9 cellular contexts compared by ENCODE assay signal in the genomic region with DNA sequence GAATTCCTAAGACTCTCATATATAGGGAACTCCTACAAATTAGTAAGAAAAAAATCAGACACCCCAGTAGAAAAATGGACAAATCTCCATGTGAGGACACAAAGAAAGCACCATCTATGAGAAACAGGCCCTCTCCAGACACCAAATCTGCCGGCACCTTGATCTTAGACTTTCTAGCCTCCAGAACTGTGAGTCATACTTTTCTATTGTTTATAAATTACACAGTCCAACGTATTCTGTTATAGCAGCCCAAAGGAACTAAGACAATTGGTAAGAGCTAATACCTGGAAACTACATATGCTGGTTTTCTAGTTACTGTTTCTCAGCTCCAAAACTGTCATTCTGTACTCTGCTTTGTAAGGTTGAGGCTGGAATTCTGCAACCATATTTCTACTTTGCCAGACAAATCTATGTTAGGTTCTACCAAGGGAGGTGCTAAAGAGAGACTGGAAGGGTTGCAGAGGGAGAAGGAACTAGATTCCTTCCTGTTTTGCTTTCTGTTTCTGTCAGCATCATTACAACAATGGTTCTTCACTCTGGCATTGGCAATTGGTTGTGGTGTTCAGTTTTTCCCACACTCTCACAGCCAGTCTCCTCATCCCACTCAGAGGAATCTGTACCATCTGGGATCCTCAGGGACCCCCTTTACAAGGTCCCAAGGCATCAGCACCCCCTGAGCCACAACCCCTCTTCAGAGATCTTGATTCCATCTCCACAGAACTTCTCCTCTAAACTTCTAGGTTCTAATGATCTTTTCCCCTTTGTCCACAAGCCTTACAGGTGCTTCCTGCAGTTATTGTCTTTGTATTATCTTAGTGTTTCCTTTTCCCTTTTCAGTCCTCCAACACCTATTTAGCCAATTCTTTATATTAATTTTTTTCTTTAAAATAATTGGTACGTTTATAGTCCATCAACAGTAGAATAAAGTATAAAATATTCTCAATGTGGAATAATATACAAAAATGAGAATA. TPM values are rescaled to one million over a fixed set of nuclear protein-coding genes. Genes with fewer than 3 reads are reported as not detected.
DNase-seq lines count a peak whose midpoint lies in the region; ATAC-seq, FAIRE-seq and TF ChIP-seq lines count a peak whose summit lies in the region.
"Had no signal": no experiment of that assay in that cellular context is flagged by ENCODE, and none has a peak within 500 bp of the region (broad histone marks: within the 10 kb centered on the region; RNA-seq: fewer than 3 reads in every experiment).

No MANE protein-coding gene starts in this region.

- TF ChIP-seq CTCF in A549 (IDR thresholded peaks at IDR 0.05) = no peak
- no peak for TF ChIP-seq CTCF in Loucy (conservative IDR thresholded peaks at IDR 0.05; ENCODE audit: low read length)

- no peak for TF ChIP-seq RAD21 in A549 (conservative IDR thresholded peaks at IDR 0.05 in 1 of 2, IDR thresholded peaks at IDR 0.05 in 1 of 2)

- CTCF ChIA-PET in A549 (lab: Yijun Ruan, JAX) = interaction anchor here (0.6 to 2.2 kb wide), 5 partner anchors 10 to 1357 kb away, joined by 3 to 11 read pairs (median 3); no protein-coding TSS in a partner anchor

- H4K20me1 ChIP-seq in Loucy (ENCODE audit: insufficient read depth, low read length, poor library complexity, severe bottlenecking) = no peaks in the 10 kb centered on the region

- H3K4me2 ChIP-seq in A549 (peak overlapping the region; percentile 82), Loucy (ENCODE audit: low read depth, low read length, poor library complexity, severe bottlenecking) (peak overlapping the region; percentile 70)

- H3K27me3 ChIP-seq in Loucy (ENCODE audit: insufficient read depth, low read length, poor library complexity, severe bottlenecking) = no peaks in the 10 kb centered on the region
- H3K27me3 ChIP-seq: SJSA1 had no signal

- 18% methylated on average over 3 of the region's 3 CpGs for whole genome bisulfite sequencing in A549 (ENCODE audit: missing lambda C conversion rate)

- no peaks in the 10 kb centered on the region for H3K79me2 ChIP-seq in Loucy (ENCODE audit: insufficient read depth, low read length)

- TF ChIP-seq EP300 in A549 (IDR thresholded peaks at IDR 0.05) = no peak

- no peaks in the 10 kb centered on the region for H3K36me3 ChIP-seq in Loucy (ENCODE audit: insufficient read depth, low read length)
- H3K36me3 ChIP-seq: SJSA1 had no signal

- H2AFZ ChIP-seq in Loucy (ENCODE audit: low read length) = peak overlapping the region; percentile 37

- H3K9ac ChIP-seq in Loucy (ENCODE audit: low read depth, low read length, poor library complexity, severe bottlenecking) = peak overlapping the region; percentile 4

- no peak for TF ChIP-seq POLR2A in A549 (IDR thresholded peaks at IDR 0.05; ENCODE audit: low read length)

- peak overlapping the region; percentile 57 to 72 for H3K27ac ChIP-seq in A549
- H3K27ac ChIP-seq: SJSA1 had no signal

- FAIRE-seq in A549 (lab: Jason Lieb, UNC) = no peak

- no peaks in the 10 kb centered on the region for H3F3A ChIP-seq in Loucy (ENCODE audit: low read depth)

- POLR2A ChIA-PET in A549 (lab: Yijun Ruan, JAX) = no interaction called here

- no peaks in the 10 kb centered on the region for H3K9me2 ChIP-seq in Loucy (replicated peaks; ENCODE audit: low read depth, low read length)

- peak in 1 of 2 experiments; percentile 16; a peak in 1 of 6 replicates for ATAC-seq in A549
- ATAC-seq in GM21390 (IDR thresholded peaks at IDR 0.05; ENCODE audit: unreplicated experiment) = peak; percentile 79

- H3K4me3 ChIP-seq in A549 (0 out of 3 replicates have a peak overlapping the region, but pooled peaks have one; percentile 14), Loucy (ENCODE audit: low read length, poor library complexity, severe bottlenecking) (peak overlapping the region; percentile 48)
- H3K4me3 ChIP-seq: SJSA1 had no signal

- H3K4me1 ChIP-seq in A549 (peaks cover 49% of the 10 kb centered on the region), Loucy (ENCODE audit: insufficient read depth, low read length, poor library complexity, severe bottlenecking) (peaks cover 30% of the 10 kb centered on the region)

- peak in 1 of 2 experiments; percentile 10 for DNase-seq in A549 (ENCODE audit: low read depth in 1 of 2, low spot score in 1 of 2)
- peak; percentile 85 for DNase-seq in dermis blood vessel endothelial cell
- DNase-seq in activated gamma-delta T cell treated with Interleukin-2 at 50 U/mL for 16 hours = no peak
- no peak for DNase-seq in effector CD4-positive, alpha-beta T cell
- no peak for DNase-seq in ecto neural progenitor cell (ENCODE audit: low spot score)
- DNase-seq in HUDEP-2 (lab: John Stamatoyannopoulos, UW; ENCODE audit: unreplicated experiment in 76 of 76) = no peak

- no peaks in the 10 kb centered on the region for H3K9me3 ChIP-seq in A549
- H3K9me3 ChIP-seq in Loucy (ENCODE audit: insufficient read depth, low read depth, low read length) = no peaks in the 10 kb centered on the region
- H3K9me3 ChIP-seq: SJSA1 had no signal

TF ChIP-seq in A549, 52 proteins besides CTCF, POLR2A, EP300 and RAD21:
- TF ChIP-seq PHF8 (IDR thresholded peaks at IDR 0.05; ENCODE audit: borderline replicate concordance, low read depth) = no peak
- peak; percentile 18; the same call in 1 of the 2 replicates for TF ChIP-seq FOSL2 (IDR thresholded peaks at IDR 0.05)
- peak; percentile 15; the same call in 1 of the 2 replicates for TF ChIP-seq FOSL2 (CRISPR knock-in tag; IDR thresholded peaks at IDR 0.05)

RNA-seq across cellular contexts. Expression of gene FAM241A, which starts 35.5 kb away (rescaled TPM):
- polyA plus RNA-seq in A549 (2011; rRNA removed) (1.5 and 2.3 TPM in 2 replicates), A549 (2017; fragmentation: RNase III; extraction: RNeasy Plus Mini Kit Qiagen cat#74134 plus additional on column Dnase treatment) (0.59 to 0.67 TPM (median 0.63 TPM) in 3 replicates)
- 0.48 and 0.59 TPM in 2 replicates for polyA plus RNA-seq in A549 (2012; cell fraction: cytosol; rRNA removed)
- polyA plus RNA-seq in A549 (2012; cell fraction: nucleus; rRNA removed) = 0.18 and 0.22 TPM in 2 replicates
- polyA minus RNA-seq in A549 (2011; rRNA and poly(A)+ RNA removed) = 0.29 and 0.37 TPM in 2 replicates
- 19.2 and 20.3 TPM in 2 replicates for total RNA-seq in dermis blood vessel endothelial cell
